ENCODE assay signal across 18 cellular contexts in genomic region chr12:51822956-51823355, GRCh38. TPM values are rescaled to one million over a fixed set of nuclear protein-coding genes. Genes with fewer than 3 reads are reported as not detected.
A peak's percentile ranks its signal among the peaks of the same experiment; 100 is the strongest.
DNase-seq lines count a peak whose midpoint lies in the region; ATAC-seq, FAIRE-seq and TF ChIP-seq lines count a peak whose summit lies in the region.
"Had no signal": no experiment of that assay in that cellular context is flagged by ENCODE, and none has a peak within 500 bp of the region (broad histone marks: within the 10 kb centered on the region; RNA-seq: fewer than 3 reads in every experiment).

No MANE protein-coding gene starts in this region.

- peaks cover 23% of the 10 kb centered on the region for H3K4me1 Mint-ChIP-seq in activated T-cell treated with anti-CD3 and anti-CD28 coated beads, Interleukin-2, amount 50 U/mL, for 4 hours (ENCODE audit: low read depth)
- peaks cover 8% of the 10 kb centered on the region for H3K4me1 Mint-ChIP-seq in endodermal cell
- H3K4me1 Mint-ChIP-seq in stimulated activated effector memory CD8-positive, alpha-beta T cell treated with anti-CD3 and anti-CD28 coated beads, Interleukin-12 subunit alpha, Interleukin-12 subunit beta, amount 100 ng/mL, for 72 hours = peaks cover 24% of the 10 kb centered on the region

- H3K36me3 ChIP-seq in endodermal cell (ENCODE audit: control insufficient read depth, insufficient read depth, low read length) (no peaks in the 10 kb centered on the region), small intestine (ENCODE audit: control insufficient read depth in 2 of 2, insufficient read depth in 2 of 2, low read length in 2 of 2) (no peaks in the 10 kb centered on the region)

- H3K27me3 ChIP-seq in endodermal cell (ENCODE audit: control insufficient read depth, insufficient read depth, low read length, poor library complexity, severe bottlenecking) (peaks cover 18% of the 10 kb centered on the region), small intestine (ENCODE audit: control insufficient read depth in 2 of 2, insufficient read depth in 2 of 2, low read length in 2 of 2) (no peaks in the 10 kb centered on the region)

- H3K27ac Mint-ChIP-seq in endodermal cell = no peak overlapping the region
- peak overlapping the region; percentile 34 for H3K27ac Mint-ChIP-seq in stimulated activated effector memory CD8-positive, alpha-beta T cell treated with anti-CD3 and anti-CD28 coated beads, Interleukin-12 subunit alpha, Interleukin-12 subunit beta, amount 100 ng/mL, for 72 hours

- H3K4me1 ChIP-seq in endodermal cell (ENCODE audit: control insufficient read depth, insufficient read depth, low read length) = peaks cover 1% of the 10 kb centered on the region
- H3K4me1 ChIP-seq in small intestine (ENCODE audit: control insufficient read depth in 2 of 2, insufficient read depth in 1 of 2, low read depth in 1 of 2, low read length in 1 of 2) = peaks cover 0 to 4% of the 10 kb centered on the region in 2 donors

- no peak for DNase-seq in activated T-cell treated with anti-CD3 and anti-CD28 coated beads, Interleukin-2, amount 50 U/mL, for 4 hours
- no peak for DNase-seq in activated T-cell treated with anti-CD3 and anti-CD28 coated beads, Interleukin-2, amount 50 U/mL, for 1 hour
- DNase-seq in NCI-H2196 (lab: John Stamatoyannopoulos, UW; ENCODE audit: unreplicated experiment) (peak; percentile 31), endodermal cell (no peak), small intestine (no peak), NOMO-1 (lab: John Stamatoyannopoulos, UW; ENCODE audit: unreplicated experiment in 2 of 2) (no peak), anterior cingulate cortex (lab: John Stamatoyannopoulos, UW) (no peak)
- DNase-seq in stimulated activated effector memory CD8-positive, alpha-beta T cell treated with anti-CD3 and anti-CD28 coated beads, Interleukin-12 subunit alpha, Interleukin-12 subunit beta, amount 100 ng/mL, for 72 hours (ENCODE audit: low spot score in 2 of 2) = no peak
- DNase-seq: activated CD4-positive, alpha-beta T cell treated with anti-CD3 and anti-CD28 coated beads, Interleukin-2, amount 50 U/mL, for 1 hour; Calu3; left cardiac atrium; NCI-H187; NCI-H526 treated with DMSO at 0.1 percent for 48 hours; right cardiac atrium; stimulated activated naive CD4-positive, alpha-beta T cell treated with Interleukin-2 at 50 U/mL for 16 hours had no signal

- no peaks in the 10 kb centered on the region for H3K36me3 Mint-ChIP-seq in activated T-cell treated with anti-CD3 and anti-CD28 coated beads, Interleukin-2, amount 50 U/mL, for 4 hours (ENCODE audit: insufficient read depth)
- no peaks in the 10 kb centered on the region for H3K36me3 Mint-ChIP-seq in endodermal cell (ENCODE audit: low read depth)
- no peaks in the 10 kb centered on the region for H3K36me3 Mint-ChIP-seq in stimulated activated effector memory CD8-positive, alpha-beta T cell treated with anti-CD3 and anti-CD28 coated beads, Interleukin-12 subunit alpha, Interleukin-12 subunit beta, amount 100 ng/mL, for 72 hours

- ATAC-seq in activated T-cell treated with anti-CD3 and anti-CD28 coated beads, Interleukin-2, amount 50 U/mL, for 4 hours = no peak
- ATAC-seq in stimulated activated effector memory CD8-positive, alpha-beta T cell treated with anti-CD3 and anti-CD28 coated beads, Interleukin-12 subunit alpha, Interleukin-12 subunit beta, amount 100 ng/mL, for 72 hours = no peak
- ATAC-seq: GM12878, left cardiac atrium, right cardiac atrium had no signal

- no peaks in the 10 kb centered on the region for H3K9me3 ChIP-seq in endodermal cell (ENCODE audit: control insufficient read depth, low read length)
- H3K9me3 ChIP-seq in small intestine (ENCODE audit: control insufficient read depth, low read depth) = no peaks in the 10 kb centered on the region

- H3K27ac ChIP-seq in endodermal cell (ENCODE audit: low read depth, low read length) (no peak overlapping the region), small intestine (ENCODE audit: low read depth in 1 of 2, low read length in 1 of 2) (no peak overlapping the region)

- no peak overlapping the region for H3K9ac ChIP-seq in endodermal cell (ENCODE audit: extremely low read depth, low read length, poor library complexity, severe bottlenecking)

- TF ChIP-seq CTCF in endodermal cell (conservative IDR thresholded peaks at IDR 0.05) = no peak

- H3K4me3 Mint-ChIP-seq in activated T-cell treated with anti-CD3 and anti-CD28 coated beads, Interleukin-2, amount 50 U/mL, for 4 hours = peak overlapping the region; percentile 62
- H3K4me3 Mint-ChIP-seq in endodermal cell = peak overlapping the region; percentile 61
- peak overlapping the region; percentile 51 for H3K4me3 Mint-ChIP-seq in stimulated activated effector memory CD8-positive, alpha-beta T cell treated with anti-CD3 and anti-CD28 coated beads, Interleukin-12 subunit alpha, Interleukin-12 subunit beta, amount 100 ng/mL, for 72 hours

- H3K27me3 Mint-ChIP-seq in activated T-cell treated with anti-CD3 and anti-CD28 coated beads, Interleukin-2, amount 50 U/mL, for 4 hours (ENCODE audit: low read depth) = peaks cover 4% of the 10 kb centered on the region
- H3K27me3 Mint-ChIP-seq in endodermal cell (ENCODE audit: insufficient read depth) = peaks cover 28% of the 10 kb centered on the region

- no peak for FAIRE-seq in small intestine (lab: Jason Lieb, UNC)
- FAIRE-seq: G401.6, GM12878 had no signal

- WGBS in endodermal cell (ENCODE audit: insufficient coverage in 1 of 2, insufficient read length in 1 of 2), 2 experiments = 94 to 95% methylated on average over 4 of the region's 4 CpGs
- WGBS in small intestine, 3 donors = 84 to 87% (median 86%) methylated on average over 4 of the region's 4 CpGs

- H3K4me3 ChIP-seq in endodermal cell (ENCODE audit: low read length) (no peak overlapping the region), small intestine (ENCODE audit: low read depth in 1 of 2, low read length in 2 of 2) (no peak overlapping the region)
- H3K4me3 ChIP-seq: GM12878 had no signal

- no peaks in the 10 kb centered on the region for H3K9me3 Mint-ChIP-seq in activated T-cell treated with anti-CD3 and anti-CD28 coated beads, Interleukin-2, amount 50 U/mL, for 4 hours
- no peaks in the 10 kb centered on the region for H3K9me3 Mint-ChIP-seq in endodermal cell
- H3K9me3 Mint-ChIP-seq in stimulated activated effector memory CD8-positive, alpha-beta T cell treated with anti-CD3 and anti-CD28 coated beads, Interleukin-12 subunit alpha, Interleukin-12 subunit beta, amount 100 ng/mL, for 72 hours = no peaks in the 10 kb centered on the region

RNA-seq across cellular contexts. Expression of gene FIGNL2, which starts 25.6 kb away (rescaled TPM):
- total RNA-seq in activated T-cell treated with anti-CD3 and anti-CD28 coated beads, Interleukin-2, amount 50 U/mL, for 4 hours = under 1 TPM; 0.54 to 0.69 (median 0.58) TPM
- 10 to 100 TPM; 10.5 to 17.7 TPM for total RNA-seq in endodermal cell
- polyA plus RNA-seq in endodermal cell (2013, experiment 1 of 2) = 24.4 TPM
- 22.8 TPM for polyA plus RNA-seq in endodermal cell (2013, experiment 2 of 2)
- polyA plus RNA-seq in small intestine = under 1 TPM in 1 of 3 donors, not detected in 2; 0.39 TPM
- total RNA-seq: Calu3, GM12878, HT-29 had no signal
- polyA plus RNA-seq: GM12878 had no signal

Comparison
In these comparisons a context has a peak if more than half of its experiments do, and no peak if none do; other contexts are left out.
1. RNA of gene FIGNL2, which starts 25.6 kb away (total RNA-seq): 10.5 to 17.7 TPM in endodermal cell; 0.54 to 0.69 TPM in activated T-cell treated with anti-CD3 and anti-CD28 coated beads, Interleukin-2, amount 50 U/mL, for 4 hours; every median in the first group is over 4 times any median in the second.
2. Peak in every context shown above with its lines, with median percentiles within 50 percentile points of each other: H3K4me3 Mint-ChIP-seq.